Comparison of ENCODE assay signal across 10 cellular contexts in the genomic region with DNA sequence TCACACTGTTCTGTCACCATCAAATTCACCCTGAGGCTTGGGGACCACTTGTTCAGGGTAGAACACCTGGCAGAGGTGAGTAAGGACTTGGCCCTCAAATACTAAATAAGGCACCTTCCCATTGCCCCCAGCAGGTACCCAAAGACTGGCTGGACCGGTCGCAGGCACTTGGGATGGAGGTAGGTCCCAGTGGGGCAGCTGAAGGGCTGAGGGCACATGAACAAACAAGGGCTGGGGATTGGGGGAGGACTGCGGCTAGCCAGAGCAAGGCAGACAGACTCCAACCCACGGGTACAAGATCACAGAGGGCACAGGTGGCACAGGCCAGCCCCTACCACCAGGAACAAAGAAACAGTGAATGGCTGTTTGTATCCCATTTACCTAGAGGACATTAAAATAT. TPM values are rescaled to one million over a fixed set of nuclear protein-coding genes. Genes with fewer than 3 reads are reported as not detected.
DNase-seq lines count a peak whose midpoint lies in the region; ATAC-seq lines count a peak whose summit lies in the region.
"Had no signal": no experiment of that assay in that cellular context is flagged by ENCODE, and none has a peak within 500 bp of the region (broad histone marks: within the 10 kb centered on the region; RNA-seq: fewer than 3 reads in every experiment).

No MANE protein-coding gene starts in this region.

- peak overlapping the region; percentile 98 for H3K27ac Mint-ChIP-seq in activated CD8-positive, alpha-beta T cell treated with anti-CD3 and anti-CD28 coated beads, Interleukin-2, amount 10 ng/mL, durations not matched to agents 7 days and 5 days

- H3K9me3 Mint-ChIP-seq in activated CD8-positive, alpha-beta T cell treated with anti-CD3 and anti-CD28 coated beads, Interleukin-2, amount 10 ng/mL, durations not matched to agents 7 days and 5 days (ENCODE audit: insufficient read depth): no peaks in the 10 kb centered on the region

- peak overlapping the region; percentile 96 for H3K4me3 Mint-ChIP-seq in activated CD8-positive, alpha-beta T cell treated with anti-CD3 and anti-CD28 coated beads, Interleukin-2, amount 10 ng/mL, durations not matched to agents 7 days and 5 days

- peaks cover 36% of the 10 kb centered on the region for H3K36me3 Mint-ChIP-seq in activated CD8-positive, alpha-beta T cell treated with anti-CD3 and anti-CD28 coated beads, Interleukin-2, amount 10 ng/mL, durations not matched to agents 7 days and 5 days (ENCODE audit: low read depth)

- H3K27me3 Mint-ChIP-seq in activated CD8-positive, alpha-beta T cell treated with anti-CD3 and anti-CD28 coated beads, Interleukin-2, amount 10 ng/mL, durations not matched to agents 7 days and 5 days (ENCODE audit: low read depth): no peaks in the 10 kb centered on the region

- intact Hi-C loops in Right ventricle myocardium superior (cut with DNase I): no loop called here
- intact Hi-C loops in left cardiac atrium (cut with DNase I): no loop called here

- DNase-seq in Right ventricle myocardium superior (no peak), left cardiac atrium (no peak), left lobe of liver (ENCODE audit: low spot score) (no peak), AG08395 (ENCODE audit: low spot score) (no peak), AG20443 (ENCODE audit: low spot score) (no peak), SKM-1 (lab: John Stamatoyannopoulos, UW; ENCODE audit: unreplicated experiment) (no peak)
- no peak for DNase-seq in activated CD8-positive, alpha-beta T cell treated with anti-CD3 and anti-CD28 coated beads, Interleukin-2, amount 10 ng/mL, durations not matched to agents 7 days and 5 days
- DNase-seq: DMS 273 treated with DMSO at 0.1 percent for 48 hours, NCI-H2107 had no signal

- POLR2A ChIA-PET in activated CD8-positive, alpha-beta T cell treated with anti-CD3 and anti-CD28 coated beads, Interleukin-2, amount 10 ng/mL, durations not matched to agents 7 days and 5 days (lab: Charles Lee): interaction anchor here (2.7 kb wide), 1 partner anchor 36 kb away, joined by 21 read pairs; a partner anchor contains a TSS

- peaks cover 29% of the 10 kb centered on the region for H3K4me1 Mint-ChIP-seq in activated CD8-positive, alpha-beta T cell treated with anti-CD3 and anti-CD28 coated beads, Interleukin-2, amount 10 ng/mL, durations not matched to agents 7 days and 5 days (ENCODE audit: low read depth)

- ATAC-seq in Right ventricle myocardium superior (ENCODE audit: poor library complexity) (peak; percentile 34), left cardiac atrium (no peak), left lobe of liver (peak; percentile 28), HG03565 (IDR thresholded peaks at IDR 0.05; ENCODE audit: unreplicated experiment) (no peak)
- no peak for ATAC-seq in activated CD8-positive, alpha-beta T cell treated with anti-CD3 and anti-CD28 coated beads, Interleukin-2, amount 10 ng/mL, durations not matched to agents 7 days and 5 days

- CTCF ChIA-PET in activated CD8-positive, alpha-beta T cell treated with anti-CD3 and anti-CD28 coated beads, Interleukin-2, amount 10 ng/mL, durations not matched to agents 7 days and 5 days (lab: Charles Lee): no interaction called here

RNA-seq across cellular contexts. Expression of a gene that starts 1.9 kb away (rescaled TPM):
- total RNA-seq in Right ventricle myocardium superior: 152 TPM
- 10 to 100 TPM; 88.1 to 88.4 TPM for total RNA-seq in left cardiac atrium
- 10 to 100 TPM; 58.5 to 64.6 TPM for total RNA-seq in activated CD8-positive, alpha-beta T cell treated with anti-CD3 and anti-CD28 coated beads, Interleukin-2, amount 10 ng/mL, durations not matched to agents 7 days and 5 days
- total RNA-seq in left lobe of liver: 56.4 TPM

RNA-seq across cellular contexts. Expression of a gene that starts 35.7 kb away (rescaled TPM):
- total RNA-seq in Right ventricle myocardium superior (17.1 TPM), left cardiac atrium (10 to 100 TPM; 18.7 to 20.8 TPM), left lobe of liver (12.6 TPM)
- 10 to 100 TPM; 16.4 to 17.8 TPM for total RNA-seq in activated CD8-positive, alpha-beta T cell treated with anti-CD3 and anti-CD28 coated beads, Interleukin-2, amount 10 ng/mL, durations not matched to agents 7 days and 5 days

Comparison
In these comparisons a context has a peak if more than half of its experiments do, and no peak if none do; other contexts are left out.
1. ATAC-seq: peak in Right ventricle myocardium superior (single experiment) and left lobe of liver (single experiment); none in left cardiac atrium (0 of 2), activated CD8-positive, alpha-beta T cell treated with anti-CD3 and anti-CD28 coated beads, Interleukin-2, amount 10 ng/mL, durations not matched to agents 7 days and 5 days (single experiment) and HG03565 (single experiment).